In the genomic region with DNA sequence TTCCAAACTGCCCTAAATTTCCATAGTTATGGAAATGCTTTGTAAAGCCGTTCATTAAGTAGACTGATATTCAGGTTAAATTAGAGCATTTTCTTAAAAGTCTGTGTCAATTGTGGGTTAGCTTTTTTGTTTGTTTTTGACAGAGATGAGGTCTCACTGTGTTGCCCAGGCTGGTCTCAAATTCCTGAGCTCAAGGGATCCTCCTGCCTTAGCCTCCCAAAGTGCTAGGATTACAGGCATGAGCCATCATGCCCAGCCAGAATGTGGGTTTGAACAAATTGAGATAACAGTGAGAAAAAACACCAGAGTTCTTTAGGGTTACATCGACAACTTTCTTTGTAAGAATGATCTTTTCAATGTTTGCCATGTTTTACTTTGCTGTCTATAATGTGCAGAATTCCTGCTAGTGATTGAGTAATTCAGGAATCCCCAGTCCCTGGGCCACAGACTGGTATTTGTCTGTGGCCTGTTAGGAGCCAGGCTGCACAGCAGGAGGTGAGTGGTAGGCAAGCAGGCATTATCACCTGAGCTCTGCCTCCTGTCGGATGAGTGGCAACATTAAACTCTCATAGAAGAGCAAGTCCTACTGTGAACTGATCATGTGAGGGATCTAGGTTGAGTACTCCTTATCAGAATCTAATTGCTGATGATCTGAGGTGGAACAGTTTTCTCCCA, we compare ENCODE assay signal across 1 cellular context.
TF ChIP-seq lines count a peak whose summit lies in the region.

No MANE protein-coding gene starts in this region.

TF ChIP-seq in GM23338, 12 proteins besides CTCF, POLR2A, EP300 and RAD21:
- TF ChIP-seq, protein P1, sequence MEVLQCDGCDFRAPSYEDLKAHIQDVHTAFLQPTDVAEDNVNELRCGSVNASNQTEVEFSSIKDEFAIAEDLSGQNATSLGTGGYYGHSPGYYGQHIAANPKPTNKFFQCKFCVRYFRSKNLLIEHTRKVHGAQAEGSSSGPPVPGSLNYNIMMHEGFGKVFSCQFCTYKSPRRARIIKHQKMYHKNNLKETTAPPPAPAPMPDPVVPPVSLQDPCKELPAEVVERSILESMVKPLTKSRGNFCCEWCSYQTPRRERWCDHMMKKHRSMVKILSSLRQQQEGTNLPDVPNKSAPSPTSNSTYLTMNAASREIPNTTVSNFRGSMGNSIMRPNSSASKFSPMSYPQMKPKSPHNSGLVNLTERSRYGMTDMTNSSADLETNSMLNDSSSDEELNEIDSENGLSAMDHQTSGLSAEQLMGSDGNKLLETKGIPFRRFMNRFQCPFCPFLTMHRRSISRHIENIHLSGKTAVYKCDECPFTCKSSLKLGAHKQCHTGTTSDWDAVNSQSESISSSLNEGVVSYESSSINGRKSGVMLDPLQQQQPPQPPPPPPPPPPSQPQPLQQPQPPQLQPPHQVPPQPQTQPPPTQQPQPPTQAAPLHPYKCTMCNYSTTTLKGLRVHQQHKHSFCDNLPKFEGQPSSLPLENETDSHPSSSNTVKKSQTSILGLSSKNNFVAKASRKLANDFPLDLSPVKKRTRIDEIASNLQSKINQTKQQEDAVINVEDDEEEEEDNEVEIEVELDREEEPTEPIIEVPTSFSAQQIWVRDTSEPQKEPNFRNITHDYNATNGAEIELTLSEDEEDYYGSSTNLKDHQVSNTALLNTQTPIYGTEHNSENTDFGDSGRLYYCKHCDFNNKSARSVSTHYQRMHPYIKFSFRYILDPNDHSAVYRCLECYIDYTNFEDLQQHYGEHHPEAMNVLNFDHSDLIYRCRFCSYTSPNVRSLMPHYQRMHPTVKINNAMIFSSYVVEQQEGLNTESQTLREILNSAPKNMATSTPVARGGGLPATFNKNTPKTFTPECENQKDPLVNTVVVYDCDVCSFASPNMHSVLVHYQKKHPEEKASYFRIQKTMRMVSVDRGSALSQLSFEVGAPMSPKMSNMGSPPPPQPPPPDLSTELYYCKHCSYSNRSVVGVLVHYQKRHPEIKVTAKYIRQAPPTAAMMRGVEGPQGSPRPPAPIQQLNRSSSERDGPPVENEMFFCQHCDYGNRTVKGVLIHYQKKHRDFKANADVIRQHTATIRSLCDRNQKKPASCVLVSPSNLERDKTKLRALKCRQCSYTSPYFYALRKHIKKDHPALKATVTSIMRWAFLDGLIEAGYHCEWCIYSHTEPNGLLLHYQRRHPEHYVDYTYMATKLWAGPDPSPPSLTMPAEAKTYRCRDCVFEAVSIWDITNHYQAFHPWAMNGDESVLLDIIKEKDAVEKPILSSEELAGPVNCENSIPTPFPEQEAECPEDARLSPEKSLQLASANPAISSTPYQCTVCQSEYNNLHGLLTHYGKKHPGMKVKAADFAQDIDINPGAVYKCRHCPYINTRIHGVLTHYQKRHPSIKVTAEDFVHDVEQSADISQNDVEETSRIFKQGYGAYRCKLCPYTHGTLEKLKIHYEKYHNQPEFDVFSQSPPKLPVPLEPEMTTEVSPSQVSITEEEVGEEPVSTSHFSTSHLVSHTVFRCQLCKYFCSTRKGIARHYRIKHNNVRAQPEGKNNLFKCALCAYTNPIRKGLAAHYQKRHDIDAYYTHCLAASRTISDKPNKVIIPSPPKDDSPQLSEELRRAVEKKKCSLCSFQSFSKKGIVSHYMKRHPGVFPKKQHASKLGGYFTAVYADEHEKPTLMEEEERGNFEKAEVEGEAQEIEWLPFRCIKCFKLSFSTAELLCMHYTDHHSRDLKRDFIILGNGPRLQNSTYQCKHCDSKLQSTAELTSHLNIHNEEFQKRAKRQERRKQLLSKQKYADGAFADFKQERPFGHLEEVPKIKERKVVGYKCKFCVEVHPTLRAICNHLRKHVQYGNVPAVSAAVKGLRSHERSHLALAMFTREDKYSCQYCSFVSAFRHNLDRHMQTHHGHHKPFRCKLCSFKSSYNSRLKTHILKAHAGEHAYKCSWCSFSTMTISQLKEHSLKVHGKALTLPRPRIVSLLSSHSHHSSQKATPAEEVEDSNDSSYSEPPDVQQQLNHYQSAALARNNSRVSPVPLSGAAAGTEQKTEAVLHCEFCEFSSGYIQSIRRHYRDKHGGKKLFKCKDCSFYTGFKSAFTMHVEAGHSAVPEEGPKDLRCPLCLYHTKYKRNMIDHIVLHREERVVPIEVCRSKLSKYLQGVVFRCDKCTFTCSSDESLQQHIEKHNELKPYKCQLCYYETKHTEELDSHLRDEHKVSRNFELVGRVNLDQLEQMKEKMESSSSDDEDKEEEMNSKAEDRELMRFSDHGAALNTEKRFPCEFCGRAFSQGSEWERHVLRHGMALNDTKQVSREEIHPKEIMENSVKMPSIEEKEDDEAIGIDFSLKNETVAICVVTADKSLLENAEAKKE (CRISPR knock-in tag; IDR thresholded peaks at IDR 0.05), result no peak
- TF ChIP-seq ZNF114 (CRISPR knock-in tag; IDR thresholded peaks at IDR 0.05) (no peak), EZH2phosphoT487 (IDR thresholded peaks at IDR 0.05; ENCODE audit: unreplicated experiment) (no peak), ETS1 (IDR thresholded peaks at IDR 0.05) (no peak), JUNB (IDR thresholded peaks at IDR 0.05; ENCODE audit: unreplicated experiment) (no peak), ZNF331 (CRISPR knock-in tag; IDR thresholded peaks at IDR 0.05; ENCODE audit: low read depth) (no peak), CREB1 (CRISPR knock-in tag; IDR thresholded peaks at IDR 0.05; ENCODE audit: low read depth) (no peak), NANOG (IDR thresholded peaks at IDR 0.05; ENCODE audit: borderline replicate concordance) (no peak), POLR2AphosphoS5 (IDR thresholded peaks at IDR 0.05; ENCODE audit: low read depth) (no peak), EZH2 (IDR thresholded peaks at IDR 0.05; ENCODE audit: low read depth, unreplicated experiment) (no peak)
- TF ChIP-seq, protein P2, sequence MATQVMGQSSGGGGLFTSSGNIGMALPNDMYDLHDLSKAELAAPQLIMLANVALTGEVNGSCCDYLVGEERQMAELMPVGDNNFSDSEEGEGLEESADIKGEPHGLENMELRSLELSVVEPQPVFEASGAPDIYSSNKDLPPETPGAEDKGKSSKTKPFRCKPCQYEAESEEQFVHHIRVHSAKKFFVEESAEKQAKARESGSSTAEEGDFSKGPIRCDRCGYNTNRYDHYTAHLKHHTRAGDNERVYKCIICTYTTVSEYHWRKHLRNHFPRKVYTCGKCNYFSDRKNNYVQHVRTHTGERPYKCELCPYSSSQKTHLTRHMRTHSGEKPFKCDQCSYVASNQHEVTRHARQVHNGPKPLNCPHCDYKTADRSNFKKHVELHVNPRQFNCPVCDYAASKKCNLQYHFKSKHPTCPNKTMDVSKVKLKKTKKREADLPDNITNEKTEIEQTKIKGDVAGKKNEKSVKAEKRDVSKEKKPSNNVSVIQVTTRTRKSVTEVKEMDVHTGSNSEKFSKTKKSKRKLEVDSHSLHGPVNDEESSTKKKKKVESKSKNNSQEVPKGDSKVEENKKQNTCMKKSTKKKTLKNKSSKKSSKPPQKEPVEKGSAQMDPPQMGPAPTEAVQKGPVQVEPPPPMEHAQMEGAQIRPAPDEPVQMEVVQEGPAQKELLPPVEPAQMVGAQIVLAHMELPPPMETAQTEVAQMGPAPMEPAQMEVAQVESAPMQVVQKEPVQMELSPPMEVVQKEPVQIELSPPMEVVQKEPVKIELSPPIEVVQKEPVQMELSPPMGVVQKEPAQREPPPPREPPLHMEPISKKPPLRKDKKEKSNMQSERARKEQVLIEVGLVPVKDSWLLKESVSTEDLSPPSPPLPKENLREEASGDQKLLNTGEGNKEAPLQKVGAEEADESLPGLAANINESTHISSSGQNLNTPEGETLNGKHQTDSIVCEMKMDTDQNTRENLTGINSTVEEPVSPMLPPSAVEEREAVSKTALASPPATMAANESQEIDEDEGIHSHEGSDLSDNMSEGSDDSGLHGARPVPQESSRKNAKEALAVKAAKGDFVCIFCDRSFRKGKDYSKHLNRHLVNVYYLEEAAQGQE (IDR thresholded peaks at IDR 0.05; ENCODE audit: unreplicated experiment), result no peak
